In the genomic region with DNA sequence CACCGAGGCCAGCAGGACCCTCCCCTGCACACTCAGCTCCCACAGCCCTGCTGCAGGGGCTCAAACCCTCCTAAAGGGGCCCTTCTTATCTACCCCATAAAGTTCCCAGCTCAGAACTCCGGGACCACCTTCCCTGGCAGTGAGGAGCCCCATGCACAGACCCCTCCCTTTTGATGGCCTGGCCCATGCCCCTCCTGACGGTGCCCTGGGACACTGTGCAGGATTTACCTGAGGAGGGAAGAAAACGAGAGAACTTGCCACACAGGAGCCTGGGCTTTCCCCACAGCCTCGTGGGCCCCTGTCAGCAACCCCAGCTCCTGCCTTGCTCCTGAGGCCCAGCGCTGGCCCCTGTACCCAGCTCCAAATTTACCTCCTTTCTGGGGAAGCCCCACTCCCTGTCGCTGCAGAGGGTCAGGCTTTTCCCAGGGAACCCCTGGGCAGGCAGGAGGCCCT, we compare ENCODE assay signal across 23 cellular contexts.
"Had no signal": no experiment of that assay in that cellular context is flagged by ENCODE, and none has a peak within 500 bp of the region (broad histone marks: within the 10 kb centered on the region; RNA-seq: fewer than 3 reads in every experiment).

No MANE protein-coding gene starts in this region.

- H3K4me1 Mint-ChIP-seq: memory B cell; naive thymus-derived CD4-positive, alpha-beta T cell had no signal

- H3K27me3 Mint-ChIP-seq: memory B cell had no signal

- H3K9me3 Mint-ChIP-seq: memory B cell; nephron progenitor cell; stimulated activated naive CD8-positive, alpha-beta T cell treated with anti-CD3 and anti-CD28 coated beads, Interleukin-15, Interleukin-2, amounts not matched to agents 100 ng/mL and 50 ng/mL, for 24 hours; type B pancreatic cell had no signal

- H3K36me3 Mint-ChIP-seq: memory B cell; naive thymus-derived CD4-positive, alpha-beta T cell; neural progenitor cell; type B pancreatic cell had no signal

- ATAC-seq: left cardiac atrium, left lobe of liver, left ventricle myocardium superior, pancreas, psoas muscle, right lobe of liver had no signal

- DNase-seq: hippocampal formation; kidney glomerular epithelial cell; left cardiac atrium; left ventricle myocardium superior; midbrain; mucosa of descending colon; naive thymus-derived CD4-positive, alpha-beta T cell; nephron progenitor cell; psoas muscle; stimulated activated CD4-positive, alpha-beta T cell treated with anti-CD3 and anti-CD28 coated beads, Interleukin-12 subunit alpha, Interleukin-12 subunit beta, amount 100 ng/mL, for 4 hours; stimulated activated CD4-positive, alpha-beta T cell treated with anti-CD3 and anti-CD28 coated beads, Interleukin-15, amount 100 ng/mL, for 24 hours; stimulated activated CD4-positive, alpha-beta T cell treated with anti-CD3 and anti-CD28 coated beads, Interleukin-2, amount 100 ng/mL, for 24 hours; stimulated activated CD4-positive, alpha-beta T cell treated with anti-CD3 and anti-CD28 coated beads, Interleukin-4, amount 100 ng/mL, for 1 hour; stimulated activated naive CD4-positive, alpha-beta T cell; substantia nigra; uterus had no signal

- H3K4me3 Mint-ChIP-seq: memory B cell; naive thymus-derived CD4-positive, alpha-beta T cell; nephron progenitor cell; neural progenitor cell; stimulated activated naive CD8-positive, alpha-beta T cell treated with anti-CD3 and anti-CD28 coated beads, Interleukin-15, Interleukin-2, amounts not matched to agents 100 ng/mL and 50 ng/mL, for 24 hours; type B pancreatic cell had no signal

- H3K27ac Mint-ChIP-seq: memory B cell; naive thymus-derived CD4-positive, alpha-beta T cell; nephron progenitor cell; stimulated activated naive CD8-positive, alpha-beta T cell treated with anti-CD3 and anti-CD28 coated beads, Interleukin-15, Interleukin-2, amounts not matched to agents 100 ng/mL and 50 ng/mL, for 24 hours; type B pancreatic cell had no signal
